ENCODE assay signal across 21 cellular contexts in the genomic region with DNA sequence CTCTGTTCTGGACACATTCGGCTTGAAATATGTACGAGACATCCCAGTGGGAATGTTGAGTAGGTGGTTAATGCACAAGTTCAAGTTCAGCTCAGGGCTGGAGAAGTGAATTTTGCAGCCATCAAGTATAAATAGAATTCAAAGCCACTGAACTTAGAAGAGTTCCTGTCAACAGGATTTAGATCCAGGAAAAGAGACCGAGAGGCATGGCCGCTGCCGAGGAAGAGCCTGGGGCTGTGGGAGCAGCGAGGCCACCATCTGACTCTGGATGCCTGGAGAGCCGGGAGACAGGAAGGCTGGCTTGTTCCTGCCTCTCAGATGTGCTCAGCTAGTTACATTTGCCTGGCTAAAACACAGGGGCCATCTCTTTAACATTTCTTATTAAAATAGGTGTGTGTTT.
"Had no signal": no experiment of that assay in that cellular context is flagged by ENCODE, and none has a peak within 500 bp of the region (broad histone marks: within the 10 kb centered on the region; RNA-seq: fewer than 3 reads in every experiment).

No MANE protein-coding gene starts in this region.

- H3K27ac ChIP-seq: foreskin keratinocyte, hepatocyte, neural progenitor cell, pancreas, right lobe of liver, thoracic aorta, transverse colon had no signal

- H3K27me3 Mint-ChIP-seq: natural killer cell treated with Interleukin-12 subunit alpha and Interleukin-12 subunit beta and Interleukin-15 and Interleukin-18, amount 100 ng/mL, for 72 hours; progenitor cell of endocrine pancreas; stimulated activated memory B cell treated with anti-CD40 and anti-IgM and Interleukin-4, amounts not matched to agents 10 μg/mL and 1 μg/mL and 100 μg/mL, for 72 hours; stimulated activated naive CD8-positive, alpha-beta T cell treated with anti-CD3 and anti-CD28 coated beads, Interleukin-15, amount 100 ng/mL, for 72 hours had no signal

- H3K4me1 ChIP-seq: foreskin keratinocyte, pancreas, right lobe of liver, transverse colon had no signal

- H3K27me3 ChIP-seq: dorsolateral prefrontal cortex, foreskin keratinocyte, hepatocyte, neural progenitor cell, pancreas, right lobe of liver, transverse colon had no signal

- H2AFZ ChIP-seq: hepatocyte, neural progenitor cell had no signal

- H3K4me3 Mint-ChIP-seq: natural killer cell treated with Interleukin-12 subunit alpha and Interleukin-12 subunit beta and Interleukin-15 and Interleukin-18, amount 100 ng/mL, for 72 hours; neural progenitor cell; stimulated activated memory B cell treated with anti-CD40 and anti-IgM and Interleukin-4, amounts not matched to agents 10 μg/mL and 1 μg/mL and 100 μg/mL, for 72 hours had no signal

- H3K4me2 ChIP-seq: hepatocyte, neural progenitor cell had no signal

- ATAC-seq: foreskin keratinocyte; left colon; natural killer cell treated with Interleukin-12 subunit alpha and Interleukin-12 subunit beta and Interleukin-15 and Interleukin-18, amount 100 ng/mL, for 72 hours; pancreas; stimulated activated memory B cell treated with anti-CD40 and anti-IgM and Interleukin-4, amounts not matched to agents 10 μg/mL and 1 μg/mL and 100 μg/mL, for 72 hours; stimulated activated naive CD8-positive, alpha-beta T cell treated with anti-CD3 and anti-CD28 coated beads, Interleukin-15, amount 100 ng/mL, for 72 hours had no signal

- FAIRE-seq: pancreas had no signal

- H3K9me3 ChIP-seq: pancreas, right lobe of liver, thoracic aorta had no signal

- H3K9me3 Mint-ChIP-seq: natural killer cell treated with Interleukin-12 subunit alpha and Interleukin-12 subunit beta and Interleukin-15 and Interleukin-18, amount 100 ng/mL, for 72 hours had no signal

- H3K4me3 ChIP-seq: dorsolateral prefrontal cortex, hepatocyte, neural progenitor cell, pancreas, right lobe of liver, thoracic aorta, transverse colon had no signal

- H3K9ac ChIP-seq: neural progenitor cell had no signal

- H3K79me2 ChIP-seq: hepatocyte had no signal

- DNase-seq: central memory CD4-positive, alpha-beta T cell; cortex of kidney; effector CD8-positive, alpha-beta T cell; erythroblast; foreskin keratinocyte; left colon; midbrain; nucleus accumbens; pancreas; right lobe of liver; stimulated activated CD4-positive, alpha-beta T cell treated with anti-CD3 and anti-CD28 coated beads, Interleukin-4, amount 100 ng/mL, for 1 hour; stimulated activated CD8-positive, alpha-beta memory T cell treated with anti-CD3 and anti-CD28 coated beads, Interleukin-4, amount 100 ng/mL, for 48 hours; stimulated activated naive CD8-positive, alpha-beta T cell treated with anti-CD3 and anti-CD28 coated beads, Interleukin-15, amount 100 ng/mL, for 72 hours; transverse colon had no signal

- H3K27ac Mint-ChIP-seq: natural killer cell treated with Interleukin-12 subunit alpha and Interleukin-12 subunit beta and Interleukin-15 and Interleukin-18, amount 100 ng/mL, for 72 hours; progenitor cell of endocrine pancreas; stimulated activated memory B cell treated with anti-CD40 and anti-IgM and Interleukin-4, amounts not matched to agents 10 μg/mL and 1 μg/mL and 100 μg/mL, for 72 hours had no signal
